ENCODE assay signal across 13 cellular contexts in genomic region chr9:130008577-130008976, GRCh38. TPM values are rescaled to one million over a fixed set of nuclear protein-coding genes. Genes with fewer than 3 reads are reported as not detected.
DNase-seq lines count a peak whose midpoint lies in the region; ATAC-seq and TF ChIP-seq lines count a peak whose summit lies in the region.
"Had no signal": no experiment of that assay in that cellular context is flagged by ENCODE, and none has a peak within 500 bp of the region (broad histone marks: within the 10 kb centered on the region; RNA-seq: fewer than 3 reads in every experiment).

No MANE protein-coding gene starts in this region.

- H3K4me1 ChIP-seq in endodermal cell (ENCODE audit: control insufficient read depth, insufficient read depth, low read length) = no peaks in the 10 kb centered on the region
- H3K4me1 ChIP-seq: foreskin keratinocyte, parathyroid adenoma had no signal

- H3K27me3 Mint-ChIP-seq in activated naive CD4-positive, alpha-beta T cell treated with anti-CD3 and anti-CD28 coated beads, Interleukin-2, amount 10 ng/mL, durations not matched to agents 7 days and 5 days = no peaks in the 10 kb centered on the region
- H3K27me3 Mint-ChIP-seq in activated T-cell treated with anti-CD3 and anti-CD28 coated beads, Interleukin-2, amount 50 U/mL, for 24 hours = no peaks in the 10 kb centered on the region
- H3K27me3 Mint-ChIP-seq in memory B cell (no peaks in the 10 kb centered on the region), type B pancreatic cell (no peaks in the 10 kb centered on the region), endodermal cell (ENCODE audit: insufficient read depth) (no peaks in the 10 kb centered on the region), glutamatergic neuron (ENCODE audit: unreplicated experiment) (peaks cover 4% of the 10 kb centered on the region)

- no peak for TF ChIP-seq CTCF in type B pancreatic cell (conservative IDR thresholded peaks at IDR 0.05)
- TF ChIP-seq CTCF in endodermal cell (conservative IDR thresholded peaks at IDR 0.05) = no peak
- no peak for TF ChIP-seq CTCF in glutamatergic neuron (IDR thresholded peaks at IDR 0.05; ENCODE audit: partially characterized antibody, unreplicated experiment)

- H3K27ac Mint-ChIP-seq in activated naive CD4-positive, alpha-beta T cell treated with anti-CD3 and anti-CD28 coated beads, Interleukin-2, amount 10 ng/mL, durations not matched to agents 7 days and 5 days = peak overlapping the region; percentile 87
- H3K27ac Mint-ChIP-seq in activated T-cell treated with anti-CD3 and anti-CD28 coated beads, Interleukin-2, amount 50 U/mL, for 24 hours = peak overlapping the region; percentile 92
- H3K27ac Mint-ChIP-seq in memory B cell (peak overlapping the region; percentile 100), type B pancreatic cell (peak overlapping the region; percentile 35), endodermal cell (no peak overlapping the region), glutamatergic neuron (ENCODE audit: unreplicated experiment) (no peak overlapping the region)

- peaks cover 70% of the 10 kb centered on the region for H3K4me1 Mint-ChIP-seq in activated naive CD4-positive, alpha-beta T cell treated with anti-CD3 and anti-CD28 coated beads, Interleukin-2, amount 10 ng/mL, durations not matched to agents 7 days and 5 days
- H3K4me1 Mint-ChIP-seq in activated T-cell treated with anti-CD3 and anti-CD28 coated beads, Interleukin-2, amount 50 U/mL, for 24 hours (ENCODE audit: low read depth) = peaks cover 83% of the 10 kb centered on the region
- H3K4me1 Mint-ChIP-seq in memory B cell (peaks cover 42% of the 10 kb centered on the region), type B pancreatic cell (ENCODE audit: unreplicated experiment) (peaks cover 11% of the 10 kb centered on the region), endodermal cell (no peaks in the 10 kb centered on the region), glutamatergic neuron (ENCODE audit: low read depth, unreplicated experiment) (peaks cover 4% of the 10 kb centered on the region)

- 91 to 96% methylated on average over 2 to 3 of the region's 4 CpGs for WGBS in endodermal cell (ENCODE audit: insufficient coverage in 1 of 2, insufficient read length in 1 of 2), 2 experiments

- CTCF ChIA-PET in activated naive CD4-positive, alpha-beta T cell treated with anti-CD3 and anti-CD28 coated beads, Interleukin-2, amount 10 ng/mL, durations not matched to agents 7 days and 5 days (lab: Charles Lee) = interaction anchor here (0.6 to 1.5 kb wide), 3 partner anchors 21 to 98 kb away, joined by 3 to 5 read pairs (median 3); no protein-coding TSS in a partner anchor

- no peak for ATAC-seq in memory B cell (ENCODE audit: low read depth)
- ATAC-seq: foreskin keratinocyte had no signal

- no peaks in the 10 kb centered on the region for H3K36me3 ChIP-seq in endodermal cell (ENCODE audit: control insufficient read depth, insufficient read depth, low read length)

- H3K4me3 Mint-ChIP-seq in activated naive CD4-positive, alpha-beta T cell treated with anti-CD3 and anti-CD28 coated beads, Interleukin-2, amount 10 ng/mL, durations not matched to agents 7 days and 5 days = no peak overlapping the region
- H3K4me3 Mint-ChIP-seq in activated T-cell treated with anti-CD3 and anti-CD28 coated beads, Interleukin-2, amount 50 U/mL, for 24 hours = peak overlapping the region; percentile 8
- H3K4me3 Mint-ChIP-seq in memory B cell = peak overlapping the region; percentile 52
- no peak overlapping the region for H3K4me3 Mint-ChIP-seq in type B pancreatic cell
- no peak overlapping the region for H3K4me3 Mint-ChIP-seq in endodermal cell
- H3K4me3 Mint-ChIP-seq in glutamatergic neuron (ENCODE audit: unreplicated experiment) = no peak overlapping the region

- peaks cover 30% of the 10 kb centered on the region for H3K36me3 Mint-ChIP-seq in activated naive CD4-positive, alpha-beta T cell treated with anti-CD3 and anti-CD28 coated beads, Interleukin-2, amount 10 ng/mL, durations not matched to agents 7 days and 5 days
- H3K36me3 Mint-ChIP-seq in activated T-cell treated with anti-CD3 and anti-CD28 coated beads, Interleukin-2, amount 50 U/mL, for 24 hours (ENCODE audit: low read depth) = peaks cover 80% of the 10 kb centered on the region
- peaks cover 8% of the 10 kb centered on the region for H3K36me3 Mint-ChIP-seq in memory B cell
- peaks cover 4% of the 10 kb centered on the region for H3K36me3 Mint-ChIP-seq in type B pancreatic cell
- H3K36me3 Mint-ChIP-seq in endodermal cell (ENCODE audit: low read depth) = peaks cover 2% of the 10 kb centered on the region
- peaks cover 8% of the 10 kb centered on the region for H3K36me3 Mint-ChIP-seq in glutamatergic neuron (ENCODE audit: unreplicated experiment)

- no peaks in the 10 kb centered on the region for H3K9me3 ChIP-seq in endodermal cell (ENCODE audit: control insufficient read depth, low read length)

- no peak for DNase-seq in activated naive CD4-positive, alpha-beta T cell treated with anti-CD3 and anti-CD28 coated beads, Interleukin-2, amount 10 ng/mL, durations not matched to agents 7 days and 5 days
- no peak for DNase-seq in activated naive CD4-positive, alpha-beta T cell treated with Interleukin-2 at 50 U/mL for 16 hours
- peak; percentile 16 for DNase-seq in activated T-cell treated with anti-CD3 and anti-CD28 coated beads, Interleukin-2, amount 50 U/mL, for 24 hours
- DNase-seq in memory B cell (ENCODE audit: low spot score in 2 of 2) = no peak
- no peak for DNase-seq in type B pancreatic cell (ENCODE audit: extremely low spot score, unreplicated experiment)
- no peak for DNase-seq in medulla oblongata (ENCODE audit: extremely low spot score)
- no peak for DNase-seq in endodermal cell
- DNase-seq in glutamatergic neuron = no peak
- DNase-seq: foreskin keratinocyte, NCI-H1417, NCI-H446, PC-9 had no signal

- H3K27ac ChIP-seq in endodermal cell (ENCODE audit: low read depth, low read length) = no peak overlapping the region
- H3K27ac ChIP-seq: foreskin keratinocyte, parathyroid adenoma, PC-9 had no signal

- H3K4me3 ChIP-seq in endodermal cell (ENCODE audit: low read length) = no peak overlapping the region
- H3K4me3 ChIP-seq: PC-9 had no signal

- H3K9ac ChIP-seq in endodermal cell (ENCODE audit: extremely low read depth, low read length, poor library complexity, severe bottlenecking) = no peak overlapping the region
- H3K9ac ChIP-seq: parathyroid adenoma had no signal

- no peaks in the 10 kb centered on the region for H3K27me3 ChIP-seq in endodermal cell (ENCODE audit: control insufficient read depth, insufficient read depth, low read length, poor library complexity, severe bottlenecking)
- H3K27me3 ChIP-seq: foreskin keratinocyte had no signal

- no peaks in the 10 kb centered on the region for H3K9me3 Mint-ChIP-seq in activated naive CD4-positive, alpha-beta T cell treated with anti-CD3 and anti-CD28 coated beads, Interleukin-2, amount 10 ng/mL, durations not matched to agents 7 days and 5 days
- peaks cover 3% of the 10 kb centered on the region for H3K9me3 Mint-ChIP-seq in activated T-cell treated with anti-CD3 and anti-CD28 coated beads, Interleukin-2, amount 50 U/mL, for 24 hours
- H3K9me3 Mint-ChIP-seq in memory B cell (peaks cover 2% of the 10 kb centered on the region), type B pancreatic cell (no peaks in the 10 kb centered on the region), endodermal cell (no peaks in the 10 kb centered on the region), glutamatergic neuron (ENCODE audit: unreplicated experiment) (no peaks in the 10 kb centered on the region)

RNA-seq across cellular contexts. Expression of gene FNBP1, which starts 34.4 kb away (rescaled TPM):
- total RNA-seq in type B pancreatic cell (ENCODE audit: low replicate concordance) (38.6 and 54.1 TPM in 2 replicates), endodermal cell (10 to 100 TPM; 41.4 to 43.3 TPM), glutamatergic neuron (ENCODE audit: unreplicated experiment) (80.4 TPM)
- polyA plus RNA-seq in endodermal cell (2013, experiment 1 of 2) = 23.4 TPM
- 27.2 TPM for polyA plus RNA-seq in endodermal cell (2013, experiment 2 of 2)

RNA-seq across cellular contexts. Expression of gene GPR107, which starts 45.1 kb away (rescaled TPM):
- total RNA-seq in type B pancreatic cell (ENCODE audit: low replicate concordance) = 43.6 and 51.6 TPM in 2 replicates
- 10 to 100 TPM; 50.7 to 62.0 TPM for total RNA-seq in endodermal cell
- polyA plus RNA-seq in endodermal cell (2013, experiment 1 of 2) = 42.7 TPM
- 40.5 TPM for polyA plus RNA-seq in endodermal cell (2013, experiment 2 of 2)
- 48.2 TPM for total RNA-seq in glutamatergic neuron (ENCODE audit: unreplicated experiment)

Comparison
In these comparisons a context has a peak if more than half of its experiments do, and no peak if none do; other contexts are left out.
1. H3K27ac Mint-ChIP-seq: peak in activated naive CD4-positive, alpha-beta T cell treated with anti-CD3 and anti-CD28 coated beads, Interleukin-2, amount 10 ng/mL, durations not matched to agents 7 days and 5 days (single experiment), activated T-cell treated with anti-CD3 and anti-CD28 coated beads, Interleukin-2, amount 50 U/mL, for 24 hours (single experiment), memory B cell (single experiment) and type B pancreatic cell (single experiment); none in endodermal cell (single experiment) and glutamatergic neuron (single experiment).
2. H3K4me3 Mint-ChIP-seq: peak in activated T-cell treated with anti-CD3 and anti-CD28 coated beads, Interleukin-2, amount 50 U/mL, for 24 hours (single experiment) and memory B cell (single experiment); none in activated naive CD4-positive, alpha-beta T cell treated with anti-CD3 and anti-CD28 coated beads, Interleukin-2, amount 10 ng/mL, durations not matched to agents 7 days and 5 days (single experiment), type B pancreatic cell (single experiment), endodermal cell (single experiment) and glutamatergic neuron (single experiment).